14 cellular contexts compared by ENCODE assay signal in genomic region chr21:26909972-26910371, GRCh38. TPM values are rescaled to one million over a fixed set of nuclear protein-coding genes. Genes with fewer than 3 reads are reported as not detected.
DNase-seq lines count a peak whose midpoint lies in the region; ATAC-seq and TF ChIP-seq lines count a peak whose summit lies in the region.
"Had no signal": no experiment of that assay in that cellular context is flagged by ENCODE, and none has a peak within 500 bp of the region (broad histone marks: within the 10 kb centered on the region; RNA-seq: fewer than 3 reads in every experiment).

No MANE protein-coding gene starts in this region.

- no peak overlapping the region for H3K4me3 Mint-ChIP-seq in naive thymus-derived CD4-positive, alpha-beta T cell
- H3K4me3 Mint-ChIP-seq: T-cell had no signal

- no peak overlapping the region for H3K27ac ChIP-seq in naive thymus-derived CD4-positive, alpha-beta T cell (ENCODE audit: low read depth, low read length)
- H3K27ac ChIP-seq: gastrocnemius medialis, psoas muscle had no signal

- H3K27ac Mint-ChIP-seq in naive thymus-derived CD4-positive, alpha-beta T cell, result no peak overlapping the region
- H3K27ac Mint-ChIP-seq: T-cell had no signal

- POLR2A ChIA-PET in naive thymus-derived CD4-positive, alpha-beta T cell (lab: Charles Lee), result no interaction called here

- TF ChIP-seq CTCF in epithelial cell of esophagus (IDR thresholded peaks at IDR 0.05; ENCODE audit: insufficient read depth, low read depth, low read length, missing control alignments) (no peak), GM20000 (IDR thresholded peaks at IDR 0.05; ENCODE audit: extremely low read depth, missing control alignments) (no peak)

- H3K9me3 ChIP-seq in naive thymus-derived CD4-positive, alpha-beta T cell (ENCODE audit: control insufficient read depth in 2 of 3, low read length in 3 of 3), result no peaks in the 10 kb centered on the region
- H3K9me3 ChIP-seq: gastrocnemius medialis had no signal

- H3K4me1 Mint-ChIP-seq in naive thymus-derived CD4-positive, alpha-beta T cell, result no peaks in the 10 kb centered on the region
- H3K4me1 Mint-ChIP-seq: T-cell had no signal

- H3K36me3 ChIP-seq in naive thymus-derived CD4-positive, alpha-beta T cell (ENCODE audit: control insufficient read depth in 2 of 3, insufficient read depth in 3 of 3, low read length in 3 of 3), result no peaks in the 10 kb centered on the region
- H3K36me3 ChIP-seq: gastrocnemius medialis had no signal

- peak; percentile 24 for DNase-seq in ELR (ENCODE audit: low read depth)
- peak; percentile 12 for DNase-seq in epithelial cell of esophagus (ENCODE audit: low read depth)
- DNase-seq in non-pigmented ciliary epithelial cell (ENCODE audit: low read depth), result peak; percentile 5
- DNase-seq in naive thymus-derived CD4-positive, alpha-beta T cell, result no peak
- DNase-seq in GM20000 (ENCODE audit: low spot score), result no peak
- DNase-seq: activated effector memory CD4-positive, alpha-beta T cell treated with anti-CD3 and anti-CD28 coated beads, Interleukin-2, amount 50 U/mL, for 16 hours; cerebellar nuclear complex; gastrocnemius medialis; MM.1S; NCI-H748 treated with DMSO at 0.1 percent for 48 hours; psoas muscle; T-cell had no signal

- H3K4me1 ChIP-seq in naive thymus-derived CD4-positive, alpha-beta T cell (ENCODE audit: control insufficient read depth in 2 of 2, insufficient read depth in 2 of 2, low read length in 2 of 2), result no peaks in the 10 kb centered on the region
- H3K4me1 ChIP-seq: gastrocnemius medialis, psoas muscle had no signal

- ATAC-seq in naive thymus-derived CD4-positive, alpha-beta T cell, result no peak
- ATAC-seq in HG02623 (IDR thresholded peaks at IDR 0.05; ENCODE audit: unreplicated experiment), result no peak
- ATAC-seq: gastrocnemius medialis, psoas muscle, T-cell had no signal

- peak; percentile 37 for TF ChIP-seq RAD21 in Ishikawa (IDR thresholded peaks at IDR 0.05; ENCODE audit: low read depth)

- H3K9me3 Mint-ChIP-seq in naive thymus-derived CD4-positive, alpha-beta T cell, result peaks cover 0 to 10% (median 4%) of the 10 kb centered on the region in 11 donors

- CTCF ChIA-PET in naive thymus-derived CD4-positive, alpha-beta T cell (lab: Charles Lee), result no interaction called here

- H3K27me3 ChIP-seq in naive thymus-derived CD4-positive, alpha-beta T cell (ENCODE audit: control insufficient read depth in 2 of 2, insufficient read depth in 2 of 2, low read length in 2 of 2), result no peaks in the 10 kb centered on the region
- H3K27me3 ChIP-seq: gastrocnemius medialis had no signal

- peaks cover 0 to 21% (median 15%) of the 10 kb centered on the region in 5 donors for H3K27me3 Mint-ChIP-seq in naive thymus-derived CD4-positive, alpha-beta T cell

- H3K4me3 ChIP-seq in epithelial cell of esophagus (ENCODE audit: low read length), result no peak overlapping the region
- H3K4me3 ChIP-seq in naive thymus-derived CD4-positive, alpha-beta T cell (ENCODE audit: low read length), result no peak overlapping the region
- H3K4me3 ChIP-seq: gastrocnemius medialis, psoas muscle had no signal

- intact Hi-C loops in naive thymus-derived CD4-positive, alpha-beta T cell (cut with micrococcal nuclease), result no loop called here

- H3K36me3 Mint-ChIP-seq in naive thymus-derived CD4-positive, alpha-beta T cell, result peaks cover 0 to 7% (median 0%) of the 10 kb centered on the region in 5 donors
- H3K36me3 Mint-ChIP-seq: T-cell had no signal

- no peak for TF ChIP-seq EP300 in Ishikawa (IDR thresholded peaks at IDR 0.05; ENCODE audit: borderline replicate concordance)

TF ChIP-seq in Ishikawa, 13 proteins besides CTCF, POLR2A, EP300 and RAD21:
- TF ChIP-seq TAF1 (IDR thresholded peaks at IDR 0.05; ENCODE audit: low read depth) (no peak), NFIC (IDR thresholded peaks at IDR 0.05) (no peak), TEAD4 (IDR thresholded peaks at IDR 0.05) (peak; percentile 76)

RNA-seq across cellular contexts. Expression of gene ADAMTS5, which starts 56.9 kb away (rescaled TPM):
- total RNA-seq in naive thymus-derived CD4-positive, alpha-beta T cell, result under 1 TPM in 2 of 5 experiments, not detected in 3; 0.03 to 0.12 TPM
- polyA plus RNA-seq in naive thymus-derived CD4-positive, alpha-beta T cell, result not detected

Comparison
In these comparisons a context has a peak if more than half of its experiments do, and no peak if none do; other contexts are left out.
1. DNase-seq: peak in ELR (single experiment), epithelial cell of esophagus (single experiment) and non-pigmented ciliary epithelial cell (single experiment); none in naive thymus-derived CD4-positive, alpha-beta T cell (0 of 9) and GM20000 (single experiment).